18 cellular contexts compared by ENCODE assay signal in genomic region chr1:193264313-193265065, GRCh38.
DNase-seq lines count a peak whose midpoint lies in the region; ATAC-seq and TF ChIP-seq lines count a peak whose summit lies in the region.
"Had no signal": no experiment of that assay in that cellular context is flagged by ENCODE, and none has a peak within 500 bp of the region (broad histone marks: within the 10 kb centered on the region; RNA-seq: fewer than 3 reads in every experiment).

No MANE protein-coding gene starts in this region.

- in situ Hi-C loops in gastrocnemius medialis (cut with MboI; ENCODE audit: low sequenced_read_pairs in 4 of 4) = no loop called here

- no peaks in the 10 kb centered on the region for H3K36me3 ChIP-seq in gastrocnemius medialis
- H3K36me3 ChIP-seq: thoracic aorta had no signal

- peak; percentile 55 for DNase-seq in EL
- DNase-seq in OCI-M1 (lab: John Stamatoyannopoulos, UW) = peak; percentile 31
- peak; percentile 32 to 69 for DNase-seq in cardiac fibroblast (ENCODE audit: low read depth in 2 of 2)
- peak; percentile 9 for DNase-seq in hepatic stellate cell (ENCODE audit: low spot score)
- no peak for DNase-seq in glomerular visceral epithelial cell (ENCODE audit: extremely low spot score)
- no peak for DNase-seq in gastrocnemius medialis
- DNase-seq: activated CD8-positive, alpha-beta T cell treated with anti-CD3 and anti-CD28 coated beads for 36 hours; activated T-cell treated with anti-CD3 and anti-CD28 coated beads, Interleukin-2, amount 50 U/mL, for 1 hour; CD4-positive, alpha-beta memory T cell; DMS153; H7; left cardiac atrium; natural killer cell; NCI-H2081 treated with DMSO at 0.1 percent for 48 hours; stimulated activated naive B cell treated with anti-CD40 and anti-IgM and Interleukin-4, amounts not matched to agents 10 μg/mL and 1 μg/mL and 100 μg/mL, for 72 hours had no signal

- intact Hi-C loops in gastrocnemius medialis (cut with DNase I; ENCODE audit: low total_unique reads) = no loop called here

- ATAC-seq in HG03108 (IDR thresholded peaks at IDR 0.05; ENCODE audit: unreplicated experiment) (no peak), gastrocnemius medialis (no peak)
- ATAC-seq: activated CD4-positive, CD25-positive, alpha-beta regulatory T cell treated with anti-CD3 and anti-CD28 coated beads, Interleukin-2, amount 50 U/mL, for 24 hours; activated CD8-positive, alpha-beta T cell treated with anti-CD3 and anti-CD28 coated beads for 36 hours; left cardiac atrium; natural killer cell; stimulated activated naive B cell treated with anti-CD40 and anti-IgM and Interleukin-4, amounts not matched to agents 10 μg/mL and 1 μg/mL and 100 μg/mL, for 72 hours had no signal

- H3K27me3 ChIP-seq in gastrocnemius medialis = no peaks in the 10 kb centered on the region

- H3K4me3 ChIP-seq in cardiac fibroblast (replicated peaks in 1 of 2; ENCODE audit: low read depth in 2 of 2, low read length in 2 of 2) (no peak overlapping the region), gastrocnemius medialis (no peak overlapping the region)
- H3K4me3 ChIP-seq: thoracic aorta had no signal

- H3K4me1 ChIP-seq in gastrocnemius medialis = no peaks in the 10 kb centered on the region

- no peak for TF ChIP-seq POLR2A in gastrocnemius medialis (IDR thresholded peaks at IDR 0.05)

- TF ChIP-seq CTCF in cardiac fibroblast (IDR thresholded peaks at IDR 0.05; ENCODE audit: low read depth, low read length) (no peak), gastrocnemius medialis (IDR thresholded peaks at IDR 0.05 in 4 of 5, conservative IDR thresholded peaks at IDR 0.05 in 1 of 5) (no peak)

- H3K9me3 ChIP-seq in gastrocnemius medialis = no peaks in the 10 kb centered on the region
- H3K9me3 ChIP-seq: thoracic aorta had no signal

- no peak overlapping the region for H3K27ac ChIP-seq in gastrocnemius medialis
- H3K27ac ChIP-seq: thoracic aorta had no signal

Comparison
In these comparisons a context has a peak if more than half of its experiments do, and no peak if none do; other contexts are left out.
1. DNase-seq: peak in EL (single experiment), OCI-M1 (single experiment), cardiac fibroblast (2 of 2) and hepatic stellate cell (single experiment); none in glomerular visceral epithelial cell (single experiment) and gastrocnemius medialis (0 of 2).